ENCODE assay signal across 2 cellular contexts in the genomic region with DNA sequence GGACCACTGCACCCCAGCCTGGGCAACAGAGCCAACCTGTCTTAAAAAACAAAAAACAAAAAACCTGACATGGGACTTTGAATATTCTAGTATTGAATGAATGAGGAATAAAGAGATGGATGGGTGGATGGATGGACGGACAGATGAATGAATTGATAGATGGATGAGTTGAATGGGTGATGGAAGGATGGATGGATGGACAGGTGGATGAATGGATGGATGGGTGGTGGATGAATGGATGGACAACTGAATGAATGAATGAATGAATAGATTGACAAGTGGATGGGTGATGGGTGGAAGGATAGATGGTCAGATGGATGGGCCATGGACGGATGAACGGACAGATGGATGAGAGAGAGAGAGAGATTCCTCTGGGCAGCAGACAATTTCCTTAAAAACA.
TF ChIP-seq lines count a peak whose summit lies in the region.

No MANE protein-coding gene starts in this region.

TF ChIP-seq in K562, 482 proteins besides CTCF, POLR2A, EP300 and RAD21:
- no peak for TF ChIP-seq TOE1 (IDR thresholded peaks at IDR 0.05; ENCODE audit: borderline replicate concordance)
- TF ChIP-seq TOE1 (CRISPR knock-in tag; IDR thresholded peaks at IDR 0.05; ENCODE audit: borderline replicate concordance, low read depth), result no peak
- TF ChIP-seq, protein P1, sequence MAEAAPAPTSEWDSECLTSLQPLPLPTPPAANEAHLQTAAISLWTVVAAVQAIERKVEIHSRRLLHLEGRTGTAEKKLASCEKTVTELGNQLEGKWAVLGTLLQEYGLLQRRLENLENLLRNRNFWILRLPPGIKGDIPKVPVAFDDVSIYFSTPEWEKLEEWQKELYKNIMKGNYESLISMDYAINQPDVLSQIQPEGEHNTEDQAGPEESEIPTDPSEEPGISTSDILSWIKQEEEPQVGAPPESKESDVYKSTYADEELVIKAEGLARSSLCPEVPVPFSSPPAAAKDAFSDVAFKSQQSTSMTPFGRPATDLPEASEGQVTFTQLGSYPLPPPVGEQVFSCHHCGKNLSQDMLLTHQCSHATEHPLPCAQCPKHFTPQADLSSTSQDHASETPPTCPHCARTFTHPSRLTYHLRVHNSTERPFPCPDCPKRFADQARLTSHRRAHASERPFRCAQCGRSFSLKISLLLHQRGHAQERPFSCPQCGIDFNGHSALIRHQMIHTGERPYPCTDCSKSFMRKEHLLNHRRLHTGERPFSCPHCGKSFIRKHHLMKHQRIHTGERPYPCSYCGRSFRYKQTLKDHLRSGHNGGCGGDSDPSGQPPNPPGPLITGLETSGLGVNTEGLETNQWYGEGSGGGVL (CRISPR knock-in tag; IDR thresholded peaks at IDR 0.05), result no peak
- TF ChIP-seq CXXC5 (CRISPR knock-in tag; IDR thresholded peaks at IDR 0.05), result no peak
- TF ChIP-seq EHMT2 (IDR thresholded peaks at IDR 0.05), result peak; percentile 80
- TF ChIP-seq CBX3 (IDR thresholded peaks at IDR 0.05; ENCODE audit: borderline replicate concordance in 1 of 2, low read length in 2 of 2), result no peak
- no peak for TF ChIP-seq ZFX (CRISPR knock-in tag; IDR thresholded peaks at IDR 0.05)
- TF ChIP-seq HDAC1 (IDR thresholded peaks at IDR 0.05), result peak in 1 of 2 experiments; percentile 25; a peak in 1 of 4 replicates
- no peak for TF ChIP-seq ELF1 (tag; IDR thresholded peaks at IDR 0.05)
- TF ChIP-seq IFI16 (CRISPR knock-in tag; IDR thresholded peaks at IDR 0.05), result no peak
- TF ChIP-seq, protein P2, sequence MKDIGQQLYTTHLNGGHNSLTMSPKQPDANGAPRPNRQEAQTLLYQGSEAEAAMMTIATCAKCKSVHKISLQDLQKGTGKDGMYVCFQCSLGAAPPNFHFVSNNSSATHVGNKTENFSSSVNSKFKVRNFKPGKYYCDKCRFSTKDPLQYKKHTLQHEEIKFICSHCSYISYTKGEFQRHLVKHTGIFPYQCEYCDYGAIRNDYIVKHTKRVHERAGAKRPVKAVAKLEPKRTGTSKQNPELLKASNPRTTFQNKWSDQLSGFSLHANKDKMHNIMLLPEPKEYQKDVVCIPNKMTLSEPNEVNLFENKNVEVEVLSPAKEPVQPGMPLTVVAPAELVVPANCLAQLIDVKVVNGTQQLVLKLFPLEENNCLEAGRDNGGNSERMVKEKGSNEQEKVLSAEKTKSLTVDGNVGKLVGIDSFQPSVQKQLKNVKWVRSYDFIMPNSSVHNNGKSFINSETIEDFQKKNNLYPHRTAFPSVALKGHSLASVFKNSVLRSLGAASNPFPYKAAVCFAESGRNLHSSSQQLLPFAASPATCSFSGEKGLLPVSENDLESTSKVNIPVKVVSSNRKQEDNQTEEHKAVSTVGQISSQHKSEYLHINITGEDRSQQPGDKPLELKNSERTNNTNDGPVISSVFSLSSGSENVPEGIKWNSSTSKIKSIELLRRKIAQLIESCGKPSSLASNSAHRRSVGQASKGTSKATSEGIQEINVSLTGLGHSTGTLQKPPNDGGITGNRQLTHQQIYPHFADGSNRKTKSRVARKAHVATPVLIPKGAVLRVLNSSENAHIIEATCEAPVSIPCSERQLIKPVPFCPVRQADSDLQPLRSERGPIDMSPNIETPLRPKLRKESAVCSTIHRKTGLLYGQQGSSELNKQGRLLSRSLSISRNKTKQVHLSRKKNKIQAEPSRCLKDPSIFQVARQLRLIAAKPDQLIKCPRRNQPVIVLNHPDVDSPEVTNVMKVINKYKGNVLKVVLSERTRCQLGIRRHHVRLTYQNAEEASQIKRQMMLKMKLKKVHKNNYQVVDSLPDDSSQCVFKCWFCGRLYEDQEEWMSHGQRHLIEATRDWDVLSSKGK (CRISPR knock-in tag; IDR thresholded peaks at IDR 0.05), result no peak

TF ChIP-seq in WTC11, 78 proteins besides CTCF, POLR2A, EP300 and RAD21:
- no peak for TF ChIP-seq ZNF396 (CRISPR knock-in tag; IDR thresholded peaks at IDR 0.05; ENCODE audit: borderline replicate concordance)
TF ChIP-seq in WTC11: peak in this region for 0.
